ENCODE assay signal across 1 cellular context in the genomic region with DNA sequence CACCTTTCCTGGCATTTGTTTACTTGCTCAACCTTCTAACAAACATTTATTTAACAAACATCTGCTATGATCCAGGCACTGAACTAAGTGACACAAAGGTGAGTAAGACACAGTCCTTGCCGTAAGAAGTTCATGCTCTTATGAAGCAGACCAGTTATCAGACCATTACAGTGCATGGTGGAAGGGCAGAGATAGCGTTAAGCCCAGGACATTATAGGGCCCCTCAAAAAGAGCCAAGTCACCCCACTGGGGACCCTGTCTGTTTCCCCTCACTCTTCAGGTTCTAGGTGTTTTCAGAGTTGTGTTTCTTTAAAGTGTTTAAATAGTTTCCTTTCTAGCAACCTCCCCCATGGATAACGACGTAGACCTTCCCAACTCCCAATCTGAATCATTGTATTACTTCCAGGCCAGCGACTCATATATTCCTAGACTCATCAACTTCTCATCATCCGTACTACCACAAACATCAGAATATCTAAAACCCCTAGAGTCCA.
TF ChIP-seq lines count a peak whose summit lies in the region.

No MANE protein-coding gene starts in this region.

TF ChIP-seq in K562, 482 proteins besides CTCF, POLR2A, EP300 and RAD21 (continued from another document and continues in another):
- TF ChIP-seq, protein P1, sequence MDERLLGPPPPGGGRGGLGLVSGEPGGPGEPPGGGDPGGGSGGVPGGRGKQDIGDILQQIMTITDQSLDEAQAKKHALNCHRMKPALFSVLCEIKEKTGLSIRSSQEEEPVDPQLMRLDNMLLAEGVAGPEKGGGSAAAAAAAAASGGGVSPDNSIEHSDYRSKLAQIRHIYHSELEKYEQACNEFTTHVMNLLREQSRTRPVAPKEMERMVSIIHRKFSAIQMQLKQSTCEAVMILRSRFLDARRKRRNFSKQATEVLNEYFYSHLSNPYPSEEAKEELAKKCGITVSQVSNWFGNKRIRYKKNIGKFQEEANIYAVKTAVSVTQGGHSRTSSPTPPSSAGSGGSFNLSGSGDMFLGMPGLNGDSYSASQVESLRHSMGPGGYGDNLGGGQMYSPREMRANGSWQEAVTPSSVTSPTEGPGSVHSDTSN (CRISPR knock-in tag; IDR thresholded peaks at IDR 0.05; ENCODE audit: low read depth), result no peak
- TF ChIP-seq, protein P1 (tag; conservative IDR thresholded peaks at IDR 0.05; ENCODE audit: low read depth), result no peak
- TF ChIP-seq, protein P2, sequence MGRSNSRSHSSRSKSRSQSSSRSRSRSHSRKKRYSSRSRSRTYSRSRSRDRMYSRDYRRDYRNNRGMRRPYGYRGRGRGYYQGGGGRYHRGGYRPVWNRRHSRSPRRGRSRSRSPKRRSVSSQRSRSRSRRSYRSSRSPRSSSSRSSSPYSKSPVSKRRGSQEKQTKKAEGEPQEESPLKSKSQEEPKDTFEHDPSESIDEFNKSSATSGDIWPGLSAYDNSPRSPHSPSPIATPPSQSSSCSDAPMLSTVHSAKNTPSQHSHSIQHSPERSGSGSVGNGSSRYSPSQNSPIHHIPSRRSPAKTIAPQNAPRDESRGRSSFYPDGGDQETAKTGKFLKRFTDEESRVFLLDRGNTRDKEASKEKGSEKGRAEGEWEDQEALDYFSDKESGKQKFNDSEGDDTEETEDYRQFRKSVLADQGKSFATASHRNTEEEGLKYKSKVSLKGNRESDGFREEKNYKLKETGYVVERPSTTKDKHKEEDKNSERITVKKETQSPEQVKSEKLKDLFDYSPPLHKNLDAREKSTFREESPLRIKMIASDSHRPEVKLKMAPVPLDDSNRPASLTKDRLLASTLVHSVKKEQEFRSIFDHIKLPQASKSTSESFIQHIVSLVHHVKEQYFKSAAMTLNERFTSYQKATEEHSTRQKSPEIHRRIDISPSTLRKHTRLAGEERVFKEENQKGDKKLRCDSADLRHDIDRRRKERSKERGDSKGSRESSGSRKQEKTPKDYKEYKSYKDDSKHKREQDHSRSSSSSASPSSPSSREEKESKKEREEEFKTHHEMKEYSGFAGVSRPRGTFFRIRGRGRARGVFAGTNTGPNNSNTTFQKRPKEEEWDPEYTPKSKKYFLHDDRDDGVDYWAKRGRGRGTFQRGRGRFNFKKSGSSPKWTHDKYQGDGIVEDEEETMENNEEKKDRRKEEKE (IDR thresholded peaks at IDR 0.05; ENCODE audit: borderline replicate concordance in 1 of 2, control insufficient read depth in 1 of 2, low read depth in 2 of 2, low read length in 1 of 2), result no peak
- TF ChIP-seq NEUROD1 (IDR thresholded peaks at IDR 0.05; ENCODE audit: borderline replicate concordance, low read depth, low read length, partially characterized antibody) (peak; percentile 66), CTCFL (IDR thresholded peaks at IDR 0.05; ENCODE audit: borderline replicate concordance, insufficient read depth, low read depth, low read length, poor library complexity, severe bottlenecking) (no peak), ZNF354B (CRISPR knock-in tag; IDR thresholded peaks at IDR 0.05) (no peak), PURB (CRISPR knock-in tag; IDR thresholded peaks at IDR 0.05; ENCODE audit: low read depth) (no peak), MEF2A (IDR thresholded peaks at IDR 0.05; ENCODE audit: control insufficient read depth, low read depth, low read length) (no peak), CAMTA2 (CRISPR knock-in tag; conservative IDR thresholded peaks at IDR 0.05) (no peak), ZNF277 (CRISPR knock-in tag; IDR thresholded peaks at IDR 0.05; ENCODE audit: borderline replicate concordance) (no peak), GTF2B (IDR thresholded peaks at IDR 0.05; ENCODE audit: extremely low read depth, insufficient read length) (no peak), MAFK (IDR thresholded peaks at IDR 0.05; ENCODE audit: low read length) (peak; percentile 45; the same call in 1 of the 2 replicates), NR2F6 (CRISPR knock-in tag; IDR thresholded peaks at IDR 0.05) (no peak), NFYB (IDR thresholded peaks at IDR 0.05; ENCODE audit: extremely low read depth, insufficient read length) (no peak), FOSL1 (tag; conservative IDR thresholded peaks at IDR 0.05) (peak; percentile 86), SETDB1 (IDR thresholded peaks at IDR 0.05; ENCODE audit: low read length) (no peak), ZBTB34 (CRISPR knock-in tag; IDR thresholded peaks at IDR 0.05) (no peak), E2F8 (IDR thresholded peaks at IDR 0.05; ENCODE audit: low read depth, partially characterized antibody) (no peak), ESRRA (IDR thresholded peaks at IDR 0.05; ENCODE audit: borderline replicate concordance, low read depth) (no peak), THRAP3 (IDR thresholded peaks at IDR 0.05; ENCODE audit: borderline replicate concordance) (no peak), CTBP1 (IDR thresholded peaks at IDR 0.05; ENCODE audit: borderline replicate concordance) (peak; percentile 42; the same call in 1 of the 2 replicates), EHMT2 (IDR thresholded peaks at IDR 0.05) (peak; percentile 82), TCF7L2 (IDR thresholded peaks at IDR 0.05; ENCODE audit: low read depth, low read length) (no peak), TSC22D4 (tag; IDR thresholded peaks at IDR 0.05) (no peak), MYNN (IDR thresholded peaks at IDR 0.05) (peak; percentile 76), MYNN (CRISPR knock-in tag; IDR thresholded peaks at IDR 0.05) (no peak), ZNF124 (CRISPR knock-in tag; IDR thresholded peaks at IDR 0.05) (no peak), HMG20B (CRISPR knock-in tag; IDR thresholded peaks at IDR 0.05) (no peak), SMARCA4 (IDR thresholded peaks at IDR 0.05) (peak; percentile 97), SMAD3 (CRISPR knock-in tag; conservative IDR thresholded peaks at IDR 0.05) (no peak), ELK1 (CRISPR knock-in tag; IDR thresholded peaks at IDR 0.05) (no peak), ATF4 (CRISPR knock-in tag; IDR thresholded peaks at IDR 0.05) (no peak), SRSF3 (IDR thresholded peaks at IDR 0.05; ENCODE audit: insufficient read depth, low read length) (no peak), ZNF766 (CRISPR knock-in tag; conservative IDR thresholded peaks at IDR 0.05) (no peak), HMG20A (CRISPR knock-in tag; conservative IDR thresholded peaks at IDR 0.05) (no peak)
- TF ChIP-seq, protein P3, sequence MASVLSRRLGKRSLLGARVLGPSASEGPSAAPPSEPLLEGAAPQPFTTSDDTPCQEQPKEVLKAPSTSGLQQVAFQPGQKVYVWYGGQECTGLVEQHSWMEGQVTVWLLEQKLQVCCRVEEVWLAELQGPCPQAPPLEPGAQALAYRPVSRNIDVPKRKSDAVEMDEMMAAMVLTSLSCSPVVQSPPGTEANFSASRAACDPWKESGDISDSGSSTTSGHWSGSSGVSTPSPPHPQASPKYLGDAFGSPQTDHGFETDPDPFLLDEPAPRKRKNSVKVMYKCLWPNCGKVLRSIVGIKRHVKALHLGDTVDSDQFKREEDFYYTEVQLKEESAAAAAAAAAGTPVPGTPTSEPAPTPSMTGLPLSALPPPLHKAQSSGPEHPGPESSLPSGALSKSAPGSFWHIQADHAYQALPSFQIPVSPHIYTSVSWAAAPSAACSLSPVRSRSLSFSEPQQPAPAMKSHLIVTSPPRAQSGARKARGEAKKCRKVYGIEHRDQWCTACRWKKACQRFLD (CRISPR knock-in tag; IDR thresholded peaks at IDR 0.05), result no peak; the same call in 1 of the 2 replicates
- TF ChIP-seq, protein P4, sequence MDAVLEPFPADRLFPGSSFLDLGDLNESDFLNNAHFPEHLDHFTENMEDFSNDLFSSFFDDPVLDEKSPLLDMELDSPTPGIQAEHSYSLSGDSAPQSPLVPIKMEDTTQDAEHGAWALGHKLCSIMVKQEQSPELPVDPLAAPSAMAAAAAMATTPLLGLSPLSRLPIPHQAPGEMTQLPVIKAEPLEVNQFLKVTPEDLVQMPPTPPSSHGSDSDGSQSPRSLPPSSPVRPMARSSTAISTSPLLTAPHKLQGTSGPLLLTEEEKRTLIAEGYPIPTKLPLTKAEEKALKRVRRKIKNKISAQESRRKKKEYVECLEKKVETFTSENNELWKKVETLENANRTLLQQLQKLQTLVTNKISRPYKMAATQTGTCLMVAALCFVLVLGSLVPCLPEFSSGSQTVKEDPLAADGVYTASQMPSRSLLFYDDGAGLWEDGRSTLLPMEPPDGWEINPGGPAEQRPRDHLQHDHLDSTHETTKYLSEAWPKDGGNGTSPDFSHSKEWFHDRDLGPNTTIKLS (IDR thresholded peaks at IDR 0.05; ENCODE audit: borderline replicate concordance, low read depth), result peak; percentile 32; the same call in 1 of the 2 replicates
